Comparison of ENCODE assay signal across 10 cellular contexts in genomic region chr5:153352685-153353219, GRCh38.
DNase-seq lines count a peak whose midpoint lies in the region; ATAC-seq, FAIRE-seq and TF ChIP-seq lines count a peak whose summit lies in the region.
"Had no signal": no experiment of that assay in that cellular context is flagged by ENCODE, and none has a peak within 500 bp of the region (broad histone marks: within the 10 kb centered on the region; RNA-seq: fewer than 3 reads in every experiment).

No MANE protein-coding gene starts in this region.

- H3K4me1 ChIP-seq in keratinocyte (ENCODE audit: control insufficient read depth, extremely low read depth, insufficient read depth, low read length) = peaks cover 18% of the 10 kb centered on the region
- no peaks in the 10 kb centered on the region for H3K4me1 ChIP-seq in adrenal gland (replicated peaks in 1 of 2)
- H3K4me1 ChIP-seq: pancreas had no signal

- peak overlapping the region; percentile 88 for H2AFZ ChIP-seq in keratinocyte (ENCODE audit: control insufficient read depth, low read length)

- H3K27ac Mint-ChIP-seq in CD4-positive, alpha-beta T cell = no peak overlapping the region

- dilution Hi-C loops in keratinocyte (cut with MboI; ENCODE audit: extremely low pct_ligation_motif_present, low sequenced_read_pairs) = no loop called here

- ATAC-seq in GM18498 (IDR thresholded peaks at IDR 0.05; ENCODE audit: unreplicated experiment) = peak; percentile 89
- ATAC-seq in HG02610 (IDR thresholded peaks at IDR 0.05; ENCODE audit: unreplicated experiment) = peak; percentile 90
- no peak for ATAC-seq in CD4-positive, alpha-beta T cell (ENCODE audit: poor library complexity)

- H3K9ac ChIP-seq in keratinocyte (ENCODE audit: control insufficient read depth, extremely low read depth, insufficient read depth, low read length) = peak overlapping the region; percentile 13

- no peaks in the 10 kb centered on the region for H3K36me3 Mint-ChIP-seq in CD4-positive, alpha-beta T cell (ENCODE audit: low read depth)

- TF ChIP-seq CTCF in RWPE1 (conservative IDR thresholded peaks at IDR 0.05; ENCODE audit: low read depth) (no peak), keratinocyte (optimal IDR thresholded peaks at IDR 0.05 in 1 of 3, IDR thresholded peaks at IDR 0.05 in 1 of 3, conservative IDR thresholded peaks at IDR 0.05 in 1 of 3; ENCODE audit: extremely low read depth in 1 of 3, insufficient read depth in 2 of 3, low read length in 3 of 3) (no peak), adrenal gland (IDR thresholded peaks at IDR 0.05) (no peak)
- TF ChIP-seq CTCF in CD4-positive, alpha-beta T cell (IDR thresholded peaks at IDR 0.05) = no peak

- H3K4me1 Mint-ChIP-seq in CD4-positive, alpha-beta T cell (ENCODE audit: low read depth) = no peaks in the 10 kb centered on the region

- in situ Hi-C loops in G401 (cut with HindIII; ENCODE audit: low sequenced_read_pairs) = no loop called here

- peak overlapping the region; percentile 73 for H3K4me2 ChIP-seq in keratinocyte (ENCODE audit: control insufficient read depth, extremely low read depth, insufficient read depth, low read depth, low read length)

- FAIRE-seq in keratinocyte (lab: Jason Lieb, UNC) = peak; percentile 67
- FAIRE-seq: GM18507, pancreas had no signal

- H3K36me3 ChIP-seq in keratinocyte (ENCODE audit: control insufficient read depth in 2 of 2, extremely low read depth in 1 of 2, insufficient read depth in 2 of 2, low read length in 2 of 2) = no peaks in the 10 kb centered on the region
- no peaks in the 10 kb centered on the region for H3K36me3 ChIP-seq in adrenal gland (replicated peaks in 1 of 2)
- H3K36me3 ChIP-seq: pancreas had no signal

- DNase-seq in RWPE1 (ENCODE audit: low spot score) (peak; percentile 89), keratinocyte (ENCODE audit: low read depth, low spot score) (no peak), NOMO-1 (lab: John Stamatoyannopoulos, UW; ENCODE audit: unreplicated experiment in 2 of 2) (no peak), adrenal gland (no peak), G401 (ENCODE audit: low spot score) (no peak)
- DNase-seq in CD4-positive, alpha-beta T cell = no peak
- DNase-seq: pancreas had no signal

- whole genome bisulfite sequencing in adrenal gland, 4 donors = 5 to 7% (median 6%) methylated on average over 10 to 11 of the region's 11 CpGs

- no peak for TF ChIP-seq POLR2A in adrenal gland (IDR thresholded peaks at IDR 0.05)

- intact Hi-C loops in adrenal gland (cut with DNase I) = no loop called here
- intact Hi-C loops in CD4-positive, alpha-beta T cell (cut with DNase I, micrococcal nuclease) = loop anchor here in 1 of 2 experiments (1.0 kb wide), 1 partner anchor 40 kb away; no protein-coding TSS in a partner anchor

- H3K27me3 ChIP-seq in keratinocyte (ENCODE audit: control insufficient read depth, extremely low read depth, insufficient read depth, low read length) (no peaks in the 10 kb centered on the region), adrenal gland (peaks cover 5% of the 10 kb centered on the region)
- no peaks in the 10 kb centered on the region for H3K27me3 ChIP-seq in CD4-positive, alpha-beta T cell (ENCODE audit: control insufficient read depth, insufficient read depth, low read length)
- H3K27me3 ChIP-seq: pancreas had no signal

- no peaks in the 10 kb centered on the region for H3K9me3 Mint-ChIP-seq in CD4-positive, alpha-beta T cell

- H4K20me1 ChIP-seq in keratinocyte (ENCODE audit: control insufficient read depth, extremely low read depth, insufficient read depth, low read length) = no peaks in the 10 kb centered on the region

- no peaks in the 10 kb centered on the region for H3K9me3 ChIP-seq in keratinocyte (ENCODE audit: control insufficient read depth, low read depth, low read length)
- H3K9me3 ChIP-seq in adrenal gland (replicated peaks in 1 of 3) = no peaks in the 10 kb centered on the region
- no peaks in the 10 kb centered on the region for H3K9me3 ChIP-seq in CD4-positive, alpha-beta T cell (ENCODE audit: control insufficient read depth, low read length)
- H3K9me3 ChIP-seq: pancreas had no signal

- no peaks in the 10 kb centered on the region for H3K79me2 ChIP-seq in keratinocyte (ENCODE audit: control insufficient read depth, insufficient read depth, low read length)

- H3K27ac ChIP-seq in RWPE1 (no peak overlapping the region), keratinocyte (ENCODE audit: control insufficient read depth, insufficient read depth, low read length) (no peak overlapping the region), adrenal gland (no peak overlapping the region)
- no peak overlapping the region for H3K27ac ChIP-seq in CD4-positive, alpha-beta T cell (ENCODE audit: low read depth, low read length)
- H3K27ac ChIP-seq: pancreas had no signal

- CTCF ChIA-PET in RWPE1 (lab: Yijun Ruan, JAX) = no interaction called here
- CTCF ChIA-PET in CD4-positive, alpha-beta T cell (lab: Charles Lee) = no interaction called here

- POLR2A ChIA-PET in RWPE1 (lab: Yijun Ruan, JAX; ENCODE audit: low non-redundant PET) = no interaction called here
- POLR2A ChIA-PET in CD4-positive, alpha-beta T cell (lab: Charles Lee) = no interaction called here

- peak overlapping the region in 2 of 3 experiments; percentile 4 to 50 for H3K4me3 ChIP-seq in keratinocyte (ENCODE audit: control insufficient read depth in 2 of 3, extremely low read depth in 1 of 3, insufficient read depth in 2 of 3, low read depth in 1 of 3, low read length in 3 of 3)
- H3K4me3 ChIP-seq in adrenal gland = no peak overlapping the region
- H3K4me3 ChIP-seq: pancreas had no signal

- no peaks in the 10 kb centered on the region for H3K9me1 ChIP-seq in keratinocyte (ENCODE audit: control insufficient read depth, extremely low read depth, insufficient read depth, low read length)

- no peak overlapping the region for H3K4me3 Mint-ChIP-seq in CD4-positive, alpha-beta T cell

- H3K27me3 Mint-ChIP-seq in CD4-positive, alpha-beta T cell = peaks cover 9% of the 10 kb centered on the region

Comparison
In these comparisons a context has a peak if more than half of its experiments do, and no peak if none do; other contexts are left out.
1. H3K4me3 ChIP-seq: peak in keratinocyte (2 of 3); none in adrenal gland (0 of 4).